ENCODE assay signal across 8 cellular contexts in the genomic region with DNA sequence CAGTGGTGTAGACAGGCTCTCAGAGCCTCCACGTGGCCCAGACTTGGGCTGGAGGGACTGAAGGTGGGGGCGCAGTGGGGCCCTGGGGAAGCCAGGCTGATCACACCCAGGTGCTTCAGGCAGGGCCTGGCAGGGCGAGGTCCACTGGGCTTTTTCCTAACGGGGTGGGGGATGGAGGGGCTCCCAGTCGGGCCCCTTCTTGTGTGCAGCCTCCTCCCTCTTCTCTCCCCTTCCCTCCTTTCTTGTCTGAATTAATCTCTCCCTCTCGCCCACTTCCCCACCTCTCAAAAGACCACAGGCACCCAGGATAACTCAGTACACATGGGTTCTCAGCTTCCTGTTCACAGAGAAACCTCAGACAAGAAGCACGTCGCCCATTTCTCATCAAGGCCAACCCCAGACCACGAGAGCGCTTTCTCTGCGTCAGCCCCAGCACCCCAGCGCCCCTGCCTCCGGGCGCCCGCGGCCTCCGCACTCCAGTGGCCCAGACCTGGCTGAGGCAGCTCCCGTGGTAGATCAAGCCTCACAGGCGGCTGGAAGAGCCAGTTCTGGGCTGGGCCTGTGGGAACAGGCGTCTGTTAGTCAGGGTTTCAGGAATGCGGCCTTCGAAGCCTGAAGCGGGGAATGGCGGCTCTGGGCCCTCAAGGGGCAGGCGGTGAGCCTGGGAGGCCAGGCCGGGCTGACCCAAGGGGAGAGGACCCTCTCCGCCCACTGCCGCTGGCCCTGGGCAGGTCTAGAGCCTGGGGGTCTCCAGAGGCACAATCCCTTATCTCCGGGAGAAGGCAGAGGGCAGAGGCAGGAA. TPM values are rescaled to one million over a fixed set of nuclear protein-coding genes. Genes with fewer than 3 reads are reported as not detected.
DNase-seq lines count a peak whose midpoint lies in the region; ATAC-seq, FAIRE-seq and TF ChIP-seq lines count a peak whose summit lies in the region.

No MANE protein-coding gene starts in this region.

- peak; percentile 67 for DNase-seq in AG09309 (ENCODE audit: low read depth)
- peak; percentile 94 to 95 for DNase-seq in Kasumi-1 (lab: John Stamatoyannopoulos, UW)
- DNase-seq in activated CD4-positive, alpha-beta T cell treated with anti-CD3 and anti-CD28 coated beads, Interleukin-2, amount 50 U/mL, for 48 hours: peak; percentile 76 to 82
- no peak for DNase-seq in H1 (ENCODE audit: low read depth in 1 of 2, low spot score in 2 of 2)
- peak; percentile 43 for DNase-seq in retinal pigment epithelial cell (ENCODE audit: low read depth)
- DNase-seq in COLO829 (ENCODE audit: low spot score): no peak
- DNase-seq in dorsolateral prefrontal cortex: no peak

- no peak overlapping the region for H3K23ac ChIP-seq in H1 (ENCODE audit: insufficient read length)

- peak overlapping the region; percentile 82; the same call in 1 of the 2 replicates for H2BK5ac ChIP-seq in H1 (ENCODE audit: low read depth, low read length)

- H2BK15ac ChIP-seq in H1 (ENCODE audit: low read length): peak overlapping the region; percentile 72; the same call in 1 of the 2 replicates

- peak overlapping the region; percentile 42 for H4K8ac ChIP-seq in H1 (ENCODE audit: extremely low read depth, insufficient read depth, low read length)

- no peak overlapping the region for H3K14ac ChIP-seq in H1 (ENCODE audit: insufficient read length)

- peak overlapping the region; percentile 60; the same call in 1 of the 2 replicates for H2BK12ac ChIP-seq in H1 (ENCODE audit: low read depth, low read length)

- H3K9ac ChIP-seq in H1 (replicated peaks in 1 of 4; ENCODE audit: extremely low read depth in 1 of 4, low read depth in 3 of 4, low read length in 3 of 4): no peak overlapping the region

- H2BK120ac ChIP-seq in H1 (replicated peaks; ENCODE audit: low read depth, low read length): no peak overlapping the region

- no peaks in the 10 kb centered on the region for H3K27me3 ChIP-seq in H1 (replicated peaks in 1 of 4; ENCODE audit: control insufficient read depth in 3 of 4, extremely low read depth in 1 of 4, insufficient read depth in 3 of 4, low read length in 3 of 4)
- no peaks in the 10 kb centered on the region for H3K27me3 ChIP-seq in dorsolateral prefrontal cortex

- H2BK20ac ChIP-seq in H1 (ENCODE audit: low read length): peak overlapping the region; percentile 72; the same call in 1 of the 2 replicates

- POLR2A ChIA-PET in H1 (lab: Charles Lee; ENCODE audit: partially characterized antibody): interaction anchor here (1.0 to 1.7 kb wide), 5 partner anchors 9 to 44 kb away, joined by 3 to 4 read pairs (median 3); no protein-coding TSS in a partner anchor

- peak overlapping the region; percentile 83 for H3K18ac ChIP-seq in H1 (ENCODE audit: extremely low read depth, low read length)

- intact Hi-C loops in dorsolateral prefrontal cortex (cut with DNase I): no loop called here

- H3K36me3 ChIP-seq in H1 (ENCODE audit: control insufficient read depth in 2 of 4, insufficient read depth in 4 of 4, low read length in 3 of 4): no peaks in the 10 kb centered on the region

- H3K79me1 ChIP-seq in H1 (ENCODE audit: low read depth, low read length): no peaks in the 10 kb centered on the region

- TF ChIP-seq CTCF in AG09309 (IDR thresholded peaks at IDR 0.05; ENCODE audit: control insufficient read depth, insufficient read depth, low read depth, low read length, missing control alignments) (no peak), H1 (IDR thresholded peaks at IDR 0.05; ENCODE audit: control extremely low read depth in 1 of 3, insufficient read depth in 1 of 3, low read depth in 1 of 3, low read length in 3 of 3) (no peak), retinal pigment epithelial cell (conservative IDR thresholded peaks at IDR 0.05; ENCODE audit: low read depth, low read length) (no peak), dorsolateral prefrontal cortex (IDR thresholded peaks at IDR 0.05 in 54 of 56, conservative IDR thresholded peaks at IDR 0.05 in 2 of 56; ENCODE audit: low read depth in 1 of 56, partially characterized antibody in 56 of 56) (no peak)

- no peaks in the 10 kb centered on the region for H4K20me1 ChIP-seq in H1 (replicated peaks in 1 of 2; ENCODE audit: control insufficient read depth in 1 of 2, insufficient read depth in 2 of 2, low read length in 2 of 2)

- ATAC-seq in GM19395 (IDR thresholded peaks at IDR 0.05; ENCODE audit: unreplicated experiment): no peak

- no peak for TF ChIP-seq POLR2A in H1 (IDR thresholded peaks at IDR 0.05; ENCODE audit: control extremely low read depth in 1 of 2, low read depth in 2 of 2, low read length in 2 of 2)

- H3K4me2 ChIP-seq in H1 (ENCODE audit: insufficient read depth in 1 of 2, low read depth in 2 of 2, low read length in 2 of 2): no peak overlapping the region

- FAIRE-seq in H1 (lab: Jason Lieb, UNC): no peak

- no peak for TF ChIP-seq RAD21 in H1 (IDR thresholded peaks at IDR 0.05 in 1 of 2, conservative IDR thresholded peaks at IDR 0.05 in 1 of 2; ENCODE audit: low read depth in 2 of 2, low read length in 2 of 2)

- no peak for TF ChIP-seq EP300 in H1 (IDR thresholded peaks at IDR 0.05; ENCODE audit: borderline replicate concordance in 1 of 2, low read depth in 2 of 2, low read length in 2 of 2)

- H3K56ac ChIP-seq in H1 (replicated peaks; ENCODE audit: insufficient read length, low read depth, low read length): no peak overlapping the region

- no peaks in the 10 kb centered on the region for H3K9me3 ChIP-seq in H1 (ENCODE audit: insufficient read depth in 2 of 2, low read depth in 1 of 2, low read length in 1 of 2)

- peak overlapping the region; percentile 5 for H4K91ac ChIP-seq in H1 (replicated peaks; ENCODE audit: insufficient read length, low read length)

- no peaks in the 10 kb centered on the region for H3K79me2 ChIP-seq in H1 (ENCODE audit: control insufficient read depth in 1 of 2, insufficient read depth in 2 of 2, low read length in 2 of 2)

- peak overlapping the region; percentile 27; the same call in 1 of the 2 replicates for H2AK5ac ChIP-seq in H1 (ENCODE audit: low read depth, low read length)

- WGBS in H1 (ENCODE audit: extremely low coverage in 1 of 2, insufficient coverage in 1 of 2, insufficient read length in 1 of 2, insufficient replicate concordance in 2 of 2, low coverage in 1 of 2, low lambda C conversion rate in 2 of 2, missing lambda C conversion rate in 1 of 2), 2 experiments: 80% methylated on average over 28 of the region's 29 CpGs; no CpG with 5 or more reads in 1 of the 2 experiments

- H3K4me3 ChIP-seq in AG09309 (ENCODE audit: control insufficient read depth, low read depth, low read length) (no peak overlapping the region), H1 (ENCODE audit: extremely low read depth in 1 of 4, insufficient read depth in 2 of 4, low read depth in 3 of 4, low read length in 4 of 4) (no peak overlapping the region; a peak in 1 of 8 replicates), retinal pigment epithelial cell (ENCODE audit: low read length) (no peak overlapping the region), dorsolateral prefrontal cortex (no peak overlapping the region)

- H3K23me2 ChIP-seq in H1 (ENCODE audit: low read depth, low read length): no peaks in the 10 kb centered on the region

- H3K4me1 ChIP-seq in H1 (replicated peaks in 1 of 4; ENCODE audit: control insufficient read depth in 3 of 4, insufficient read depth in 4 of 4, low read length in 3 of 4): peaks cover 3 to 40% (median 27%) of the 10 kb centered on the region in 4 experiments

- H3K27ac ChIP-seq in H1 (ENCODE audit: low read depth, low read length) (no peak overlapping the region), dorsolateral prefrontal cortex (peak overlapping the region in 3 of 59 donors; percentile 28 to 73 (median 60))

- CTCF ChIA-PET in H1 (lab: Charles Lee; ENCODE audit: partially characterized antibody): interaction anchor here (0.6 to 3.0 kb wide), 11 partner anchors 24 to 1038 kb away, joined by 3 to 11 read pairs (median 3); no protein-coding TSS in a partner anchor

- no peak overlapping the region for H2AFZ ChIP-seq in H1 (ENCODE audit: low read length)

- no peak overlapping the region for H3K4ac ChIP-seq in H1 (replicated peaks; ENCODE audit: insufficient read length, low read depth, low read length)

- H4K5ac ChIP-seq in H1 (ENCODE audit: insufficient read length, low read depth, low read length): no peak overlapping the region

TF ChIP-seq in H1, 55 proteins besides CTCF, POLR2A, EP300 and RAD21 (continues in another document):
- TF ChIP-seq SIX5 (IDR thresholded peaks at IDR 0.05; ENCODE audit: low read depth, low read length): no peak
- TF ChIP-seq, protein P1, sequence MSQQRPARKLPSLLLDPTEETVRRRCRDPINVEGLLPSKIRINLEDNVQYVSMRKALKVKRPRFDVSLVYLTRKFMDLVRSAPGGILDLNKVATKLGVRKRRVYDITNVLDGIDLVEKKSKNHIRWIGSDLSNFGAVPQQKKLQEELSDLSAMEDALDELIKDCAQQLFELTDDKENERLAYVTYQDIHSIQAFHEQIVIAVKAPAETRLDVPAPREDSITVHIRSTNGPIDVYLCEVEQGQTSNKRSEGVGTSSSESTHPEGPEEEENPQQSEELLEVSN (IDR thresholded peaks at IDR 0.05): peak; percentile 92
- no peak for TF ChIP-seq MAFK (IDR thresholded peaks at IDR 0.05; ENCODE audit: low read depth, low read length)
- TF ChIP-seq SRF (IDR thresholded peaks at IDR 0.05; ENCODE audit: low read depth, low read length): no peak
- TF ChIP-seq TCF12 (IDR thresholded peaks at IDR 0.05; ENCODE audit: low read depth, low read length): no peak
- TF ChIP-seq YY1 (IDR thresholded peaks at IDR 0.05; ENCODE audit: low read depth, low read length): peak; percentile 76
- no peak for TF ChIP-seq TAF1 (IDR thresholded peaks at IDR 0.05; ENCODE audit: low read depth, low read length)
- peak; percentile 43; the same call in 1 of the 2 replicates for TF ChIP-seq KDM1A (IDR thresholded peaks at IDR 0.05; ENCODE audit: borderline replicate concordance, low read length)
- TF ChIP-seq CEBPB (IDR thresholded peaks at IDR 0.05; ENCODE audit: low read depth, low read length): no peak
- peak; percentile 48; the same call in 1 of the 2 replicates for TF ChIP-seq TEAD4 (IDR thresholded peaks at IDR 0.05; ENCODE audit: low read depth, low read length)

RNA-seq across cellular contexts. Expression of a gene that starts 50.6 kb away (rescaled TPM):
- total RNA-seq in H1 (2021; fragmentation: NEBNext Ultra II Directional; extraction: Animal tissue kit (Norgen Biotek cat#: 25700)): 10.8 and 11.0 TPM in 2 replicates
- polyA plus RNA-seq in H1 (2011; rRNA removed): 5.3 and 9.4 TPM in 2 replicates
- 7.2 TPM for polyA plus RNA-seq in H1 (2011; cell fraction: cytosol; rRNA removed)
- 17.0 TPM for polyA plus RNA-seq in H1 (2011; cell fraction: nucleus; rRNA removed)
- 4.8 to 8.4 TPM (median 8.0 TPM) in 4 replicates for polyA plus RNA-seq in H1 (2012, experiment 1 of 2)
- 6.0 TPM for polyA plus RNA-seq in H1 (2012, experiment 2 of 2)
- 6.0 TPM for polyA plus RNA-seq in H1 (2013, experiment 1 of 2)
- 5.5 TPM for polyA plus RNA-seq in H1 (2013, experiment 2 of 2)
- 1.2 and 1.4 TPM in 2 replicates for polyA minus RNA-seq in H1 (2011; rRNA and poly(A)+ RNA removed)
- 5.2 TPM for polyA minus RNA-seq in H1 (2011; cell fraction: cytosol; rRNA and poly(A)+ RNA removed)
- polyA minus RNA-seq in H1 (2011; cell fraction: nucleus; rRNA and poly(A)+ RNA removed): 7.0 TPM
- total RNA-seq in dorsolateral prefrontal cortex: 10 to 100 TPM in 118 of 120 experiments, 1 to 10 TPM in 2; 7.7 to 28.3 (median 17.8) TPM

Comparison
In these comparisons a context has a peak if more than half of its experiments do, and no peak if none do; other contexts are left out.
1. DNase-seq: peak in AG09309 (single experiment), Kasumi-1 (2 of 2), activated CD4-positive, alpha-beta T cell treated with anti-CD3 and anti-CD28 coated beads, Interleukin-2, amount 50 U/mL, for 48 hours (2 of 2) and retinal pigment epithelial cell (single experiment); none in H1 (0 of 2), COLO829 (single experiment) and dorsolateral prefrontal cortex (0 of 10).